Comparison of ENCODE assay signal across 1 cellular context in the genomic region with DNA sequence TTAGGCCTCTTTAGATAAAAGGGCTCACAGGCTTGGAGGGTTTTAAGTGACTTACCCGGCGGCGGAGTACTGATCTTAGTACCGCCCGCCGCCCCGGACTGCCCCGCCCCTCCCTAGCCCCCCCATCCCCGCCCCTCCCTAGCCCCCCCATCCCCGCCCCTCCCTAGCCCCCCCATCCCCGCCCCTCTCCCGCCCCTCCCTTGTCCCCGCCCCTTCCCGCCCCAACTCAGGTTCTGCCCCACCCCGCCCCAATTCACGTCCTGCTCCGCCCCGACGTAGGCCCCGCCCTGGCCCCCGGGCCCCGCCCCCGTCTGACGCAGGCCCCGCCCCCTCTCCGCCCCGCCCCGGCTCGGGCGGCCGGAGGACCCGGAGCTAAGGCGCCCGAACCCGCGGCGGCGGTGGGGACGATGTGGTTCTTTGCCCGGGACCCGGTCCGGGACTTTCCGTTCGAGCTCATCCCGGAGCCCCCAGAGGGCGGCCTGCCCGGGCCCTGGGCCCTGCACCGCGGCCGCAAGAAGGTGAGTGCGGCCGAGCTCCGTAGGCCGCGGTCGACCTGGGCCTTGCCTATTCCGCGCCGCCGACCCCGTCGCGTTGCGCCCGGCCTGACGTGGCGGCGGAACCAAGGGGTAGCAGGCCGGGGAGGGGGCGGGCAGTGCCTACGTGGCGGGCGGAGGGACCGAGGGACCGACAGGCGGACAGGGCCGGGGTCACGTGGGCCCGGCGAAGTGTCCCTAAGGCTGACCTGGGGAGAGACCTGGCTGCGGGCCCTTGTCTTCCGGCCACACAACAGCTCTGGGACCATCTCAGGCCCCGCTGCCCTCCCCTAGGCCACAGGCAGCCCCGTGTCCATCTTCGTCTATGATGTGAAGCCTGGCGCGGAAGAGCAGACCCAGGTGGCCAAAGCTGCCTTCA.
TF ChIP-seq lines count a peak whose summit lies in the region.

A gene (plus strand): TSS at position 337 of the 912 bp plus-strand sequence. CDS start 71 bp downstream, at position 408.

TF ChIP-seq in GM12878, 131 proteins besides CTCF, POLR2A, EP300 and RAD21 (continues in another document):
- TF ChIP-seq, protein P1, sequence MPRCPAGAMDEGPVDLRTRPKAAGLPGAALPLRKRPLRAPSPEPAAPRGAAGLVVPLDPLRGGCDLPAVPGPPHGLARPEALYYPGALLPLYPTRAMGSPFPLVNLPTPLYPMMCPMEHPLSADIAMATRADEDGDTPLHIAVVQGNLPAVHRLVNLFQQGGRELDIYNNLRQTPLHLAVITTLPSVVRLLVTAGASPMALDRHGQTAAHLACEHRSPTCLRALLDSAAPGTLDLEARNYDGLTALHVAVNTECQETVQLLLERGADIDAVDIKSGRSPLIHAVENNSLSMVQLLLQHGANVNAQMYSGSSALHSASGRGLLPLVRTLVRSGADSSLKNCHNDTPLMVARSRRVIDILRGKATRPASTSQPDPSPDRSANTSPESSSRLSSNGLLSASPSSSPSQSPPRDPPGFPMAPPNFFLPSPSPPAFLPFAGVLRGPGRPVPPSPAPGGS (IDR thresholded peaks at IDR 0.05; ENCODE audit: borderline replicate concordance, insufficient read depth, low read depth, low read length, poor library complexity, severe bottlenecking), result no peak
- no peak for TF ChIP-seq POLR2AphosphoS2 (IDR thresholded peaks at IDR 0.05; ENCODE audit: low read depth, low read length)
- TF ChIP-seq RB1 (IDR thresholded peaks at IDR 0.05; ENCODE audit: borderline replicate concordance), result peak; percentile 53; the same call in 1 of the 2 replicates
- peak; percentile 97 for TF ChIP-seq GATAD2B (conservative IDR thresholded peaks at IDR 0.05; ENCODE audit: low read depth)
- TF ChIP-seq ASH2L (IDR thresholded peaks at IDR 0.05; ENCODE audit: borderline replicate concordance, low read depth), result no peak
- TF ChIP-seq, protein P2, sequence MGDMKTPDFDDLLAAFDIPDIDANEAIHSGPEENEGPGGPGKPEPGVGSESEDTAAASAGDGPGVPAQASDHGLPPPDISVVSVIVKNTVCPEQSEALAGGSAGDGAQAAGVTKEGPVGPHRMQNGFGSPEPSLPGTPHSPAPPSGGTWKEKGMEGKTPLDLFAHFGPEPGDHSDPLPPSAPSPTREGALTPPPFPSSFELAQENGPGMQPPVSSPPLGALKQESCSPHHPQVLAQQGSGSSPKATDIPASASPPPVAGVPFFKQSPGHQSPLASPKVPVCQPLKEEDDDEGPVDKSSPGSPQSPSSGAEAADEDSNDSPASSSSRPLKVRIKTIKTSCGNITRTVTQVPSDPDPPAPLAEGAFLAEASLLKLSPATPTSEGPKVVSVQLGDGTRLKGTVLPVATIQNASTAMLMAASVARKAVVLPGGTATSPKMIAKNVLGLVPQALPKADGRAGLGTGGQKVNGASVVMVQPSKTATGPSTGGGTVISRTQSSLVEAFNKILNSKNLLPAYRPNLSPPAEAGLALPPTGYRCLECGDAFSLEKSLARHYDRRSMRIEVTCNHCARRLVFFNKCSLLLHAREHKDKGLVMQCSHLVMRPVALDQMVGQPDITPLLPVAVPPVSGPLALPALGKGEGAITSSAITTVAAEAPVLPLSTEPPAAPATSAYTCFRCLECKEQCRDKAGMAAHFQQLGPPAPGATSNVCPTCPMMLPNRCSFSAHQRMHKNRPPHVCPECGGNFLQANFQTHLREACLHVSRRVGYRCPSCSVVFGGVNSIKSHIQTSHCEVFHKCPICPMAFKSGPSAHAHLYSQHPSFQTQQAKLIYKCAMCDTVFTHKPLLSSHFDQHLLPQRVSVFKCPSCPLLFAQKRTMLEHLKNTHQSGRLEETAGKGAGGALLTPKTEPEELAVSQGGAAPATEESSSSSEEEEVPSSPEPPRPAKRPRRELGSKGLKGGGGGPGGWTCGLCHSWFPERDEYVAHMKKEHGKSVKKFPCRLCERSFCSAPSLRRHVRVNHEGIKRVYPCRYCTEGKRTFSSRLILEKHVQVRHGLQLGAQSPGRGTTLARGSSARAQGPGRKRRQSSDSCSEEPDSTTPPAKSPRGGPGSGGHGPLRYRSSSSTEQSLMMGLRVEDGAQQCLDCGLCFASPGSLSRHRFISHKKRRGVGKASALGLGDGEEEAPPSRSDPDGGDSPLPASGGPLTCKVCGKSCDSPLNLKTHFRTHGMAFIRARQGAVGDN (IDR thresholded peaks at IDR 0.05), result peak; percentile 52; the same call in 1 of the 2 replicates
- TF ChIP-seq MEF2B (IDR thresholded peaks at IDR 0.05; ENCODE audit: partially characterized antibody, poor library complexity, severe bottlenecking), result no peak
- TF ChIP-seq TCF7 (IDR thresholded peaks at IDR 0.05; ENCODE audit: borderline replicate concordance), result no peak
- TF ChIP-seq, protein P3, sequence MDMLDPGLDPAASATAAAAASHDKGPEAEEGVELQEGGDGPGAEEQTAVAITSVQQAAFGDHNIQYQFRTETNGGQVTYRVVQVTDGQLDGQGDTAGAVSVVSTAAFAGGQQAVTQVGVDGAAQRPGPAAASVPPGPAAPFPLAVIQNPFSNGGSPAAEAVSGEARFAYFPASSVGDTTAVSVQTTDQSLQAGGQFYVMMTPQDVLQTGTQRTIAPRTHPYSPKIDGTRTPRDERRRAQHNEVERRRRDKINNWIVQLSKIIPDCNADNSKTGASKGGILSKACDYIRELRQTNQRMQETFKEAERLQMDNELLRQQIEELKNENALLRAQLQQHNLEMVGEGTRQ (IDR thresholded peaks at IDR 0.05; ENCODE audit: borderline replicate concordance, low read depth, low read length), result no peak; the same call in none of the 2 replicates
- TF ChIP-seq SP1 (IDR thresholded peaks at IDR 0.05; ENCODE audit: low read depth, low read length), result peak; percentile 46
- no peak for TF ChIP-seq SREBF2 (IDR thresholded peaks at IDR 0.05; ENCODE audit: low read length)
- 0 out of 2 replicates have a peak, but pooled peaks have one; percentile 56 for TF ChIP-seq ZNF207 (IDR thresholded peaks at IDR 0.05; ENCODE audit: borderline replicate concordance)
- peak; percentile 68; the same call in 1 of the 2 replicates for TF ChIP-seq ZSCAN29 (IDR thresholded peaks at IDR 0.05)
- no peak for TF ChIP-seq YY1 (IDR thresholded peaks at IDR 0.05; ENCODE audit: low read depth, low read length)
- TF ChIP-seq SMAD5 (IDR thresholded peaks at IDR 0.05; ENCODE audit: low read depth), result no peak
- TF ChIP-seq ZNF384 (IDR thresholded peaks at IDR 0.05; ENCODE audit: borderline replicate concordance, low read depth, low read length), result no peak
- TF ChIP-seq FOS (IDR thresholded peaks at IDR 0.05; ENCODE audit: borderline replicate concordance, extremely low read depth, insufficient read length), result no peak
- TF ChIP-seq EZH2 (IDR thresholded peaks at IDR 0.05; ENCODE audit: borderline replicate concordance, control insufficient read depth, low read depth, low read length), result no peak
- no peak for TF ChIP-seq ETV6 (conservative IDR thresholded peaks at IDR 0.05 in 1 of 2, IDR thresholded peaks at IDR 0.05 in 1 of 2; ENCODE audit: borderline replicate concordance in 1 of 2, low read depth in 1 of 2)
- peak; percentile 45; the same call in 1 of the 2 replicates for TF ChIP-seq ZNF24 (IDR thresholded peaks at IDR 0.05)
- TF ChIP-seq EED (IDR thresholded peaks at IDR 0.05; ENCODE audit: low read depth), result no peak
- TF ChIP-seq CREB1 (IDR thresholded peaks at IDR 0.05; ENCODE audit: low read depth), result peak; percentile 54; the same call in 1 of the 2 replicates
- no peak; the same call in 1 of the 2 replicates for TF ChIP-seq TAF1 (IDR thresholded peaks at IDR 0.05; ENCODE audit: borderline replicate concordance, low read depth, low read length)
- TF ChIP-seq, protein P4, sequence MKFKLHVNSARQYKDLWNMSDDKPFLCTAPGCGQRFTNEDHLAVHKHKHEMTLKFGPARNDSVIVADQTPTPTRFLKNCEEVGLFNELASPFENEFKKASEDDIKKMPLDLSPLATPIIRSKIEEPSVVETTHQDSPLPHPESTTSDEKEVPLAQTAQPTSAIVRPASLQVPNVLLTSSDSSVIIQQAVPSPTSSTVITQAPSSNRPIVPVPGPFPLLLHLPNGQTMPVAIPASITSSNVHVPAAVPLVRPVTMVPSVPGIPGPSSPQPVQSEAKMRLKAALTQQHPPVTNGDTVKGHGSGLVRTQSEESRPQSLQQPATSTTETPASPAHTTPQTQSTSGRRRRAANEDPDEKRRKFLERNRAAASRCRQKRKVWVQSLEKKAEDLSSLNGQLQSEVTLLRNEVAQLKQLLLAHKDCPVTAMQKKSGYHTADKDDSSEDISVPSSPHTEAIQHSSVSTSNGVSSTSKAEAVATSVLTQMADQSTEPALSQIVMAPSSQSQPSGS (IDR thresholded peaks at IDR 0.05; ENCODE audit: low read length), result no peak
- TF ChIP-seq NRF1 (conservative IDR thresholded peaks at IDR 0.05; ENCODE audit: low read depth, low read length), result no peak
- TF ChIP-seq STAT3 (IDR thresholded peaks at IDR 0.05; ENCODE audit: low read depth, low read length), result no peak
- peak; percentile 84 for TF ChIP-seq DPF2 (IDR thresholded peaks at IDR 0.05)
- TF ChIP-seq, protein P5, sequence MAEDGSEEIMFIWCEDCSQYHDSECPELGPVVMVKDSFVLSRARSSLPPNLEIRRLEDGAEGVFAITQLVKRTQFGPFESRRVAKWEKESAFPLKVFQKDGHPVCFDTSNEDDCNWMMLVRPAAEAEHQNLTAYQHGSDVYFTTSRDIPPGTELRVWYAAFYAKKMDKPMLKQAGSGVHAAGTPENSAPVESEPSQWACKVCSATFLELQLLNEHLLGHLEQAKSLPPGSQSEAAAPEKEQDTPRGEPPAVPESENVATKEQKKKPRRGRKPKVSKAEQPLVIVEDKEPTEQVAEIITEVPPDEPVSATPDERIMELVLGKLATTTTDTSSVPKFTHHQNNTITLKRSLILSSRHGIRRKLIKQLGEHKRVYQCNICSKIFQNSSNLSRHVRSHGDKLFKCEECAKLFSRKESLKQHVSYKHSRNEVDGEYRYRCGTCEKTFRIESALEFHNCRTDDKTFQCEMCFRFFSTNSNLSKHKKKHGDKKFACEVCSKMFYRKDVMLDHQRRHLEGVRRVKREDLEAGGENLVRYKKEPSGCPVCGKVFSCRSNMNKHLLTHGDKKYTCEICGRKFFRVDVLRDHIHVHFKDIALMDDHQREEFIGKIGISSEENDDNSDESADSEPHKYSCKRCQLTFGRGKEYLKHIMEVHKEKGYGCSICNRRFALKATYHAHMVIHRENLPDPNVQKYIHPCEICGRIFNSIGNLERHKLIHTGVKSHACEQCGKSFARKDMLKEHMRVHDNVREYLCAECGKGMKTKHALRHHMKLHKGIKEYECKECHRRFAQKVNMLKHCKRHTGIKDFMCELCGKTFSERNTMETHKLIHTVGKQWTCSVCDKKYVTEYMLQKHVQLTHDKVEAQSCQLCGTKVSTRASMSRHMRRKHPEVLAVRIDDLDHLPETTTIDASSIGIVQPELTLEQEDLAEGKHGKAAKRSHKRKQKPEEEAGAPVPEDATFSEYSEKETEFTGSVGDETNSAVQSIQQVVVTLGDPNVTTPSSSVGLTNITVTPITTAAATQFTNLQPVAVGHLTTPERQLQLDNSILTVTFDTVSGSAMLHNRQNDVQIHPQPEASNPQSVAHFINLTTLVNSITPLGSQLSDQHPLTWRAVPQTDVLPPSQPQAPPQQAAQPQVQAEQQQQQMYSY (CRISPR knock-in tag; IDR thresholded peaks at IDR 0.05), result no peak
- TF ChIP-seq RELA (IDR thresholded peaks at IDR 0.05; ENCODE audit: borderline replicate concordance, partially characterized antibody), result no peak
- no peak for TF ChIP-seq ESRRA (IDR thresholded peaks at IDR 0.05; ENCODE audit: low read length)
- no peak for TF ChIP-seq IKZF2 (IDR thresholded peaks at IDR 0.05)
- TF ChIP-seq HCFC1 (IDR thresholded peaks at IDR 0.05; ENCODE audit: low read length), result no peak
- TF ChIP-seq, protein P6, sequence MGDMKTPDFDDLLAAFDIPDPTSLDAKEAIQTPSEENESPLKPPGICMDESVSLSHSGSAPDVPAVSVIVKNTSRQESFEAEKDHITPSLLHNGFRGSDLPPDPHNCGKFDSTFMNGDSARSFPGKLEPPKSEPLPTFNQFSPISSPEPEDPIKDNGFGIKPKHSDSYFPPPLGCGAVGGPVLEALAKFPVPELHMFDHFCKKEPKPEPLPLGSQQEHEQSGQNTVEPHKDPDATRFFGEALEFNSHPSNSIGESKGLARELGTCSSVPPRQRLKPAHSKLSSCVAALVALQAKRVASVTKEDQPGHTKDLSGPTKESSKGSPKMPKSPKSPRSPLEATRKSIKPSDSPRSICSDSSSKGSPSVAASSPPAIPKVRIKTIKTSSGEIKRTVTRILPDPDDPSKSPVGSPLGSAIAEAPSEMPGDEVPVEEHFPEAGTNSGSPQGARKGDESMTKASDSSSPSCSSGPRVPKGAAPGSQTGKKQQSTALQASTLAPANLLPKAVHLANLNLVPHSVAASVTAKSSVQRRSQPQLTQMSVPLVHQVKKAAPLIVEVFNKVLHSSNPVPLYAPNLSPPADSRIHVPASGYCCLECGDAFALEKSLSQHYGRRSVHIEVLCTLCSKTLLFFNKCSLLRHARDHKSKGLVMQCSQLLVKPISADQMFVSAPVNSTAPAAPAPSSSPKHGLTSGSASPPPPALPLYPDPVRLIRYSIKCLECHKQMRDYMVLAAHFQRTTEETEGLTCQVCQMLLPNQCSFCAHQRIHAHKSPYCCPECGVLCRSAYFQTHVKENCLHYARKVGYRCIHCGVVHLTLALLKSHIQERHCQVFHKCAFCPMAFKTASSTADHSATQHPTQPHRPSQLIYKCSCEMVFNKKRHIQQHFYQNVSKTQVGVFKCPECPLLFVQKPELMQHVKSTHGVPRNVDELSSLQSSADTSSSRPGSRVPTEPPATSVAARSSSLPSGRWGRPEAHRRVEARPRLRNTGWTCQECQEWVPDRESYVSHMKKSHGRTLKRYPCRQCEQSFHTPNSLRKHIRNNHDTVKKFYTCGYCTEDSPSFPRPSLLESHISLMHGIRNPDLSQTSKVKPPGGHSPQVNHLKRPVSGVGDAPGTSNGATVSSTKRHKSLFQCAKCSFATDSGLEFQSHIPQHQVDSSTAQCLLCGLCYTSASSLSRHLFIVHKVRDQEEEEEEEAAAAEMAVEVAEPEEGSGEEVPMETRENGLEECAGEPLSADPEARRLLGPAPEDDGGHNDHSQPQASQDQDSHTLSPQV (IDR thresholded peaks at IDR 0.05), result no peak
- TF ChIP-seq HDAC6 (IDR thresholded peaks at IDR 0.05; ENCODE audit: unreplicated experiment), result no peak
- TF ChIP-seq STAT1 (conservative IDR thresholded peaks at IDR 0.05), result 0 out of 2 replicates have a peak, but pooled peaks have one; percentile 58
- no peak for TF ChIP-seq GABPA (IDR thresholded peaks at IDR 0.05; ENCODE audit: low read depth)
- no peak for TF ChIP-seq TARDBP (IDR thresholded peaks at IDR 0.05; ENCODE audit: borderline replicate concordance)
- no peak for TF ChIP-seq TBL1XR1 (IDR thresholded peaks at IDR 0.05; ENCODE audit: low read depth, low read length)
